Comparison of ENCODE assay signal across 8 cellular contexts in genomic region chr15:74842581-74843444, GRCh38.
DNase-seq lines count a peak whose midpoint lies in the region; ATAC-seq and TF ChIP-seq lines count a peak whose summit lies in the region.

Gene ULK3, minus strand, starts transcription at chr15:74843156. Its CDS starts 51 bp downstream, at chr15:74843105.

- DNase-seq in AG20443 (ENCODE audit: low spot score) (peak; percentile 99), NCI-H446 treated with DMSO at 0.1 percent for 48 hours (lab: John Stamatoyannopoulos, UW) (peak; percentile 49), cerebellar cortex (ENCODE audit: low spot score) (peak; percentile 92), islet precursor cell (peak; percentile 96)
- peak; percentile 97 for DNase-seq in activated CD4-positive, CD25-positive, alpha-beta regulatory T cell treated with anti-CD3 and anti-CD28 coated beads, Interleukin-2, amount 50 U/mL, for 72 hours
- peak; percentile 85 to 91 (median 90) for DNase-seq in stimulated activated CD4-positive, alpha-beta T cell treated with anti-CD3 and anti-CD28 coated beads, Interleukin-12 subunit alpha, Interleukin-12 subunit beta, amount 100 ng/mL, for 48 hours (ENCODE audit: low read depth in 2 of 3, low spot score in 1 of 3)

- TF ChIP-seq POLR2A in GM19099 (IDR thresholded peaks at IDR 0.05; ENCODE audit: extremely low read depth, insufficient read length, low read depth) = peak; percentile 68

- ATAC-seq in HG03378 (IDR thresholded peaks at IDR 0.05; ENCODE audit: unreplicated experiment) = peak; percentile 50

Comparison
In these comparisons a context has a peak if more than half of its experiments do, and no peak if none do; other contexts are left out.
1. Peak in every context shown above with its lines: DNase-seq and ATAC-seq.
2. DNase-seq: peak in every context shown above with its lines; median percentile 99 in AG20443; 97 in activated CD4-positive, CD25-positive, alpha-beta regulatory T cell treated with anti-CD3 and anti-CD28 coated beads, Interleukin-2, amount 50 U/mL, for 72 hours; 96 in islet precursor cell; 92 in cerebellar cortex; 90 in stimulated activated CD4-positive, alpha-beta T cell treated with anti-CD3 and anti-CD28 coated beads, Interleukin-12 subunit alpha, Interleukin-12 subunit beta, amount 100 ng/mL, for 48 hours; 49 in NCI-H446 treated with DMSO at 0.1 percent for 48 hours.